8 cellular contexts compared by ENCODE assay signal in genomic region chr16:72124761-72125634, GRCh38. TPM values are rescaled to one million over a fixed set of nuclear protein-coding genes. Genes with fewer than 3 reads are reported as not detected.
DNase-seq lines count a peak whose midpoint lies in the region; ATAC-seq and TF ChIP-seq lines count a peak whose summit lies in the region.

No MANE protein-coding gene starts in this region.

- no peak overlapping the region for H3K9ac ChIP-seq in mesendoderm (ENCODE audit: low read length)

- intact Hi-C loops in activated CD8-positive, alpha-beta T cell treated with anti-CD3 and anti-CD28 coated beads for 36 hours (cut with micrococcal nuclease): loop anchor here (10.0 kb wide), 1 partner anchor 340 kb away; no protein-coding TSS in a partner anchor

- no peak overlapping the region for H3K4me3 Mint-ChIP-seq in activated CD8-positive, alpha-beta T cell treated with anti-CD3 and anti-CD28 coated beads for 36 hours
- H3K4me3 Mint-ChIP-seq in effector memory CD8-positive, alpha-beta T cell: no peak overlapping the region

- no peaks in the 10 kb centered on the region for H3K79me1 ChIP-seq in mesendoderm (ENCODE audit: low read length)

- no peak overlapping the region for H3K18ac ChIP-seq in mesendoderm (ENCODE audit: low read length)

- H2AK5ac ChIP-seq in mesendoderm (ENCODE audit: low read length): no peak overlapping the region

- peak overlapping the region; percentile 52 for H3K56ac ChIP-seq in mesendoderm (ENCODE audit: low read length)

- H3K9me3 Mint-ChIP-seq in activated CD8-positive, alpha-beta T cell treated with anti-CD3 and anti-CD28 coated beads for 36 hours: no peaks in the 10 kb centered on the region
- no peaks in the 10 kb centered on the region for H3K9me3 Mint-ChIP-seq in effector memory CD8-positive, alpha-beta T cell

- no peak overlapping the region for H3K4ac ChIP-seq in mesendoderm (ENCODE audit: low read depth, low read length)

- H3K27me3 Mint-ChIP-seq in activated CD8-positive, alpha-beta T cell treated with anti-CD3 and anti-CD28 coated beads for 36 hours: no peaks in the 10 kb centered on the region
- peaks cover 0 to 6% of the 10 kb centered on the region in 2 donors for H3K27me3 Mint-ChIP-seq in effector memory CD8-positive, alpha-beta T cell

- peaks cover 2% of the 10 kb centered on the region for H3K4me1 ChIP-seq in mesendoderm (ENCODE audit: control insufficient read depth, low read depth, low read length)

- H3K27ac Mint-ChIP-seq in activated CD8-positive, alpha-beta T cell treated with anti-CD3 and anti-CD28 coated beads for 36 hours: no peak overlapping the region
- no peak overlapping the region for H3K27ac Mint-ChIP-seq in effector memory CD8-positive, alpha-beta T cell

- H3K4me1 Mint-ChIP-seq in activated CD8-positive, alpha-beta T cell treated with anti-CD3 and anti-CD28 coated beads for 36 hours (ENCODE audit: low read depth): no peaks in the 10 kb centered on the region
- peaks cover 0 to 3% of the 10 kb centered on the region in 2 donors for H3K4me1 Mint-ChIP-seq in effector memory CD8-positive, alpha-beta T cell (ENCODE audit: low read depth in 2 of 2)

- H3K36me3 Mint-ChIP-seq in activated CD8-positive, alpha-beta T cell treated with anti-CD3 and anti-CD28 coated beads for 36 hours (ENCODE audit: low read depth): no peaks in the 10 kb centered on the region
- no peaks in the 10 kb centered on the region for H3K36me3 Mint-ChIP-seq in effector memory CD8-positive, alpha-beta T cell (ENCODE audit: insufficient read depth)

- ATAC-seq in HG03342 (IDR thresholded peaks at IDR 0.05; ENCODE audit: unreplicated experiment): peak; percentile 66
- ATAC-seq in activated CD8-positive, alpha-beta T cell treated with anti-CD3 and anti-CD28 coated beads for 36 hours: peak; percentile 76
- ATAC-seq in effector memory CD8-positive, alpha-beta T cell (replicated peaks): peak; percentile 46
- ATAC-seq in GM21723 (IDR thresholded peaks at IDR 0.05; ENCODE audit: unreplicated experiment): no peak

- no peak overlapping the region for H2BK15ac ChIP-seq in mesendoderm (replicated peaks; ENCODE audit: low read depth)

- WGBS in mesendoderm (ENCODE audit: extremely low coverage, insufficient coverage, low lambda C conversion rate): no CpG with 5 or more reads among the region's 13 CpGs

- no peak overlapping the region for H2BK120ac ChIP-seq in mesendoderm (ENCODE audit: low read depth, low read length)

- no peak overlapping the region for H3K27ac ChIP-seq in mesendoderm (ENCODE audit: low read depth, low read length)

- H4K5ac ChIP-seq in mesendoderm (ENCODE audit: low read length): no peak overlapping the region

- CTCF ChIA-PET in activated CD8-positive, alpha-beta T cell treated with anti-CD3 and anti-CD28 coated beads for 36 hours (lab: Charles Lee): interaction anchor here (0.6 to 2.0 kb wide), 41 partner anchors 10 to 732 kb away, joined by 3 to 22 read pairs (median 4); partner anchors contain the start of genes HP and PMFBP1

- no peak overlapping the region for H2BK5ac ChIP-seq in mesendoderm (ENCODE audit: low read length)

- H3K27me3 ChIP-seq in GM06990 (replicated peaks; ENCODE audit: control insufficient read depth, insufficient read depth, low read length): no peaks in the 10 kb centered on the region
- H3K27me3 ChIP-seq in mesendoderm (ENCODE audit: insufficient read depth, low read length, poor library complexity): no peaks in the 10 kb centered on the region

- POLR2A ChIA-PET in activated CD8-positive, alpha-beta T cell treated with anti-CD3 and anti-CD28 coated beads for 36 hours (lab: Charles Lee): interaction anchor here (0.8 kb wide), 1 partner anchor 702 kb away, joined by 3 read pairs; no protein-coding TSS in a partner anchor

- no peak overlapping the region for H3K23ac ChIP-seq in mesendoderm (ENCODE audit: low read length)

- no peak overlapping the region for H4K8ac ChIP-seq in mesendoderm (ENCODE audit: low read depth, low read length)

- H3K79me2 ChIP-seq in mesendoderm (ENCODE audit: control insufficient read depth, insufficient read depth, low read length): no peaks in the 10 kb centered on the region

- H3K4me3 ChIP-seq in GM06990 (replicated peaks; ENCODE audit: low read depth, low read length): no peak overlapping the region
- no peak overlapping the region for H3K4me3 ChIP-seq in mesendoderm (ENCODE audit: low read length)

- no peak overlapping the region for H3K4me2 ChIP-seq in mesendoderm (ENCODE audit: low read length)

- H3K36me3 ChIP-seq in GM06990 (ENCODE audit: control insufficient read depth, insufficient read depth, low read length) (no peaks in the 10 kb centered on the region), mesendoderm (ENCODE audit: control insufficient read depth, insufficient read depth, low read length) (no peaks in the 10 kb centered on the region)

- DNase-seq in GM06990 (ENCODE audit: extremely low read depth, insufficient read length) (peak; percentile 31), NCI-H748 (lab: John Stamatoyannopoulos, UW; ENCODE audit: unreplicated experiment) (peak; percentile 49), mesendoderm (peak; percentile 93)
- DNase-seq in activated CD8-positive, alpha-beta T cell treated with anti-CD3 and anti-CD28 coated beads for 36 hours: peak; percentile 73
- DNase-seq in effector memory CD8-positive, alpha-beta T cell: peak; percentile 34 to 44 (median 41)
- DNase-seq in stimulated activated CD8-positive, alpha-beta memory T cell treated with anti-CD3 and anti-CD28 coated beads, Interleukin-2, amount 100 ng/mL, for 1 hour (ENCODE audit: low read depth in 2 of 2): peak; percentile 5 to 22

- peak; percentile 86 for TF ChIP-seq CTCF in GM06990 (IDR thresholded peaks at IDR 0.05; ENCODE audit: insufficient read depth, low read length, poor library complexity, severe bottlenecking)
- TF ChIP-seq CTCF in activated CD8-positive, alpha-beta T cell treated with anti-CD3 and anti-CD28 coated beads for 36 hours (IDR thresholded peaks at IDR 0.05): peak; percentile 80

RNA-seq across cellular contexts. Expression of gene DHX38, which starts 31.4 kb away (rescaled TPM):
- total RNA-seq in activated CD8-positive, alpha-beta T cell treated with anti-CD3 and anti-CD28 coated beads for 36 hours: 10 to 100 TPM; 70.4 to 71.8 TPM
- polyA plus RNA-seq in mesendoderm (2013, experiment 1 of 2): 37.8 TPM
- polyA plus RNA-seq in mesendoderm (2013, experiment 2 of 2): 37.0 TPM

RNA-seq across cellular contexts. Expression of gene TXNL4B, which starts 31.6 kb away (rescaled TPM):
- total RNA-seq in activated CD8-positive, alpha-beta T cell treated with anti-CD3 and anti-CD28 coated beads for 36 hours: 10 to 100 TPM; 20.6 to 21.7 TPM
- polyA plus RNA-seq in mesendoderm (2013, experiment 1 of 2): 6.6 TPM
- 6.1 TPM for polyA plus RNA-seq in mesendoderm (2013, experiment 2 of 2)

RNA-seq across cellular contexts. Expression of gene PMFBP1, which starts 47.0 kb away (rescaled TPM):
- total RNA-seq in activated CD8-positive, alpha-beta T cell treated with anti-CD3 and anti-CD28 coated beads for 36 hours: 1 to 10 TPM; 1.1 to 1.2 TPM
- polyA plus RNA-seq in mesendoderm (2013, experiment 1 of 2): 0.51 TPM
- polyA plus RNA-seq in mesendoderm (2013, experiment 2 of 2): 0.52 TPM

Comparison
In these comparisons a context has a peak if more than half of its experiments do, and no peak if none do; other contexts are left out.
1. DNase-seq: peak in every context shown above with its lines; median percentile 93 in mesendoderm; 73 in activated CD8-positive, alpha-beta T cell treated with anti-CD3 and anti-CD28 coated beads for 36 hours; 49 in NCI-H748; 41 in effector memory CD8-positive, alpha-beta T cell; 31 in GM06990; 14 in stimulated activated CD8-positive, alpha-beta memory T cell treated with anti-CD3 and anti-CD28 coated beads, Interleukin-2, amount 100 ng/mL, for 1 hour.